Comparison of ENCODE assay signal across 24 cellular contexts in the genomic region with DNA sequence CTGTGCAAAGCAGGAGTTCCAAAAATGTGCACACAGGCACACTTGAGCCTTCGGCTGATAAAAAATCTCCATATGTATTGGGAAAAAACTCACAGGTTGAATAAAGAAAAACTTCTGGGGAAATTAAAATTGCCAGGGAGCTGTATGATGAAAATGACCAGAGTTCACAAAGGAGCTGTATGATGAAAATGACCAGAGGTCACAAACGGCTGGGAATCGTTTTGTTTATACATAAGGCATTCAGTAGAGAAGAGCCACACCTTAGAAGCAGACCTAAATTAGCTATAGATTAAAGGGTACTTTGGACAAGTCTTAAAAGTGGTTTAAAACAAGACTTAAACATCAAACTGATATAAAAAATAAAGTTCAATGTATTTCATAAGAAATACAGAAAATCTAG.
"Had no signal": no experiment of that assay in that cellular context is flagged by ENCODE, and none has a peak within 500 bp of the region (broad histone marks: within the 10 kb centered on the region; RNA-seq: fewer than 3 reads in every experiment).

No MANE protein-coding gene starts in this region.

- DNase-seq: natural killer cell; occipital lobe; ovary; posterior cingulate gyrus; psoas muscle; right cardiac atrium; right lobe of liver; sigmoid colon; small intestine; stimulated activated CD4-positive, alpha-beta T cell treated with anti-CD3 and anti-CD28 coated beads, Interleukin-15, amount 100 ng/mL, for 24 hours; stimulated activated CD4-positive, alpha-beta T cell treated with anti-CD3 and anti-CD28 coated beads, Interleukin-2, amount 100 ng/mL, for 24 hours; stimulated activated CD4-positive, alpha-beta T cell treated with anti-CD3 and anti-CD28 coated beads, Interleukin-2, amount 100 ng/mL, for 48 hours; stimulated activated CD4-positive, alpha-beta T cell treated with anti-CD3 and anti-CD28 coated beads, Interleukin-4, amount 100 ng/mL, for 24 hours; stimulated activated naive B cell treated with anti-CD40 and anti-IgM and Interleukin-4, amounts not matched to agents 10 μg/mL and 1 μg/mL and 100 μg/mL, for 72 hours; stimulated activated naive CD4-positive, alpha-beta T cell treated with Interleukin-2 at 50 U/mL for 16 hours; stomach; thyroid gland; upper lobe of left lung had no signal

- H3K4me2 ChIP-seq: neural progenitor cell had no signal

- H3K9me3 ChIP-seq: ovary, psoas muscle, right lobe of liver, sigmoid colon, thoracic aorta, thyroid gland, tibial nerve, upper lobe of left lung, vagina had no signal

- H3K4me1 ChIP-seq: neural progenitor cell, parathyroid adenoma, psoas muscle, right lobe of liver, sigmoid colon, stomach, thyroid gland, tibial nerve, upper lobe of left lung, vagina had no signal

- H2AFZ ChIP-seq: neural progenitor cell, parathyroid adenoma had no signal

- H3K27me3 ChIP-seq: neural progenitor cell, ovary, right lobe of liver, sigmoid colon, thyroid gland, tibial nerve, upper lobe of left lung, vagina had no signal

- H3K79me2 ChIP-seq: parathyroid adenoma had no signal

- H3K27ac ChIP-seq: neural progenitor cell, ovary, parathyroid adenoma, psoas muscle, right lobe of liver, sigmoid colon, stomach, thoracic aorta, thyroid gland, tibial nerve, upper lobe of left lung, vagina had no signal

- ATAC-seq: natural killer cell; psoas muscle; right cardiac atrium; right lobe of liver; stimulated activated effector memory CD8-positive, alpha-beta T cell treated with anti-CD3 and anti-CD28 coated beads, Interleukin-12 subunit alpha, Interleukin-12 subunit beta, amount 100 ng/mL, for 72 hours; stimulated activated naive B cell treated with anti-CD40 and anti-IgM and Interleukin-4, amounts not matched to agents 10 μg/mL and 1 μg/mL and 100 μg/mL, for 72 hours had no signal

- H3K9ac ChIP-seq: neural progenitor cell, parathyroid adenoma had no signal

- H3K4me3 ChIP-seq: neural progenitor cell, ovary, psoas muscle, right lobe of liver, sigmoid colon, stomach, thoracic aorta, thyroid gland, tibial nerve, upper lobe of left lung, vagina had no signal

- H3K36me3 ChIP-seq: neural progenitor cell, ovary, right lobe of liver, sigmoid colon, stomach, thoracic aorta, thyroid gland, tibial nerve, upper lobe of left lung, vagina had no signal
